ENCODE assay signal across 14 cellular contexts in the genomic region with DNA sequence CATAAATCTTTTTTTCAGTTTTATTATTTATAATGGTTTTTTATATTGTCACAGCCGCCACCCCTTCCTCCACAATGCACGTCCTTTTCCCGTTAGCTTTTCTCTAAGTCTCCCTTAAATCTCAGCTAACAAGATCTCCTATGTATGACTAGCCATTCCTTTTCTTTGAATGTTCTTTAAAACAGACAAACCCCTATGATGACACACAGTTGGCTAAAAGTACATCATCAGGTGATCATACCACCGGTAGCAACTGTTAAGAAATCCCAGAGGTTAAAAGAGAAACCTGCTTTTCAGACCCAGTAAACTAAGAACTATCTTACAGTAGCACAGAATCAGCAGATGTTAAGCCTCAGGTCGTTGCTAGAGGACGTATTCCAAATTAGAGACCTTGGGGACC.
"Had no signal": no experiment of that assay in that cellular context is flagged by ENCODE, and none has a peak within 500 bp of the region (broad histone marks: within the 10 kb centered on the region; RNA-seq: fewer than 3 reads in every experiment).

No MANE protein-coding gene starts in this region.

- H2AFZ ChIP-seq: parathyroid adenoma had no signal

- H3K27me3 ChIP-seq: gastroesophageal sphincter had no signal

- H3K36me3 Mint-ChIP-seq: naive B cell had no signal

- H3K4me1 Mint-ChIP-seq: naive B cell had no signal

- H3K9ac ChIP-seq: parathyroid adenoma had no signal

- H3K4me3 Mint-ChIP-seq: dendritic cell treated with granulocyte-macrophage colony-stimulating factor and Interleukin-4, amounts not matched to agents 40 ng/mL and 50 ng/mL, for 4 days; naive B cell had no signal

- H3K4me3 ChIP-seq: gastroesophageal sphincter had no signal

- H3K9me3 Mint-ChIP-seq: dendritic cell treated with granulocyte-macrophage colony-stimulating factor and Interleukin-4, amounts not matched to agents 40 ng/mL and 50 ng/mL, for 4 days had no signal

- DNase-seq: activated naive CD4-positive, alpha-beta T cell; activated T-cell treated with anti-CD3 and anti-CD28 coated beads for 4 hours; anterior cingulate cortex; brain microvascular endothelial cell; cerebellar nuclear complex; effector memory CD4-positive, alpha-beta T cell; naive B cell; stimulated activated CD4-positive, alpha-beta T cell treated with anti-CD3 and anti-CD28 coated beads, Interleukin-1b, Interleukin-23, amount 100 ng/mL, for 48 hours; T-helper 2 cell had no signal

- H3K27ac Mint-ChIP-seq: dendritic cell treated with granulocyte-macrophage colony-stimulating factor and Interleukin-4, amounts not matched to agents 40 ng/mL and 50 ng/mL, for 4 days had no signal

- H3K36me3 ChIP-seq: brain microvascular endothelial cell, gastroesophageal sphincter had no signal

- H3K27ac ChIP-seq: brain microvascular endothelial cell, gastroesophageal sphincter, parathyroid adenoma had no signal

- H3K79me2 ChIP-seq: parathyroid adenoma had no signal

- H3K4me1 ChIP-seq: gastroesophageal sphincter, parathyroid adenoma had no signal

- FAIRE-seq: islet of Langerhans had no signal

- H3K9me3 ChIP-seq: gastroesophageal sphincter had no signal

- ATAC-seq: gastroesophageal sphincter, left lobe of liver had no signal
